Comparison of ENCODE assay signal across 29 cellular contexts in genomic region chr6:2229742-2230141, GRCh38.
"Had no signal": no experiment of that assay in that cellular context is flagged by ENCODE, and none has a peak within 500 bp of the region (broad histone marks: within the 10 kb centered on the region; RNA-seq: fewer than 3 reads in every experiment).

No MANE protein-coding gene starts in this region.

- H3K4me3 Mint-ChIP-seq: activated CD4-positive, alpha-beta memory T cell treated with anti-CD3 and anti-CD28 coated beads for 36 hours; activated CD4-positive, alpha-beta T cell treated with anti-CD3 and anti-CD28 coated beads, Interleukin-2, amount 10 ng/mL, durations not matched to agents 24 days and 14 days; activated naive CD8-positive, alpha-beta T cell treated with anti-CD3 and anti-CD28 coated beads, Interleukin-2, amount 50 U/mL, for 24 hours; activated T-helper 1 cell treated with anti-CD3 and anti-CD28 coated beads, Interleukin-12 subunit alpha, Interleukin-12 subunit beta, Interleukin-2, Interleukin-4 antibody, amounts not matched to agents 30 ng/mL and 10 ng/mL and 1 ng/mL, durations not matched to agents 14 hours and 24 hours and 36 hours; dendritic cell treated with granulocyte-macrophage colony-stimulating factor and Interleukin-4, amounts not matched to agents 40 ng/mL and 50 ng/mL, for 4 days; naive thymus-derived CD4-positive, alpha-beta T cell; T-helper 1 cell treated with Interleukin-12 subunit alpha and Interleukin-12 subunit beta and Interleukin-4 antibody, amounts not matched to agents 30 μg/mL and 1 μg/mL, for 36 hours had no signal

- H3K4me3 ChIP-seq: esophagus squamous epithelium, heart right ventricle, pancreas, psoas muscle, smooth muscle cell, suprapubic skin, tibial artery had no signal

- H3K9me3 ChIP-seq: esophagus squamous epithelium, heart right ventricle, pancreas, psoas muscle, suprapubic skin, tibial artery had no signal

- H3K27ac Mint-ChIP-seq: activated CD4-positive, alpha-beta memory T cell treated with anti-CD3 and anti-CD28 coated beads for 36 hours; activated CD4-positive, alpha-beta T cell treated with anti-CD3 and anti-CD28 coated beads, Interleukin-2, amount 10 ng/mL, durations not matched to agents 24 days and 14 days; activated naive CD8-positive, alpha-beta T cell treated with anti-CD3 and anti-CD28 coated beads, Interleukin-2, amount 50 U/mL, for 24 hours; activated T-helper 1 cell treated with anti-CD3 and anti-CD28 coated beads, Interleukin-12 subunit alpha, Interleukin-12 subunit beta, Interleukin-2, Interleukin-4 antibody, amounts not matched to agents 30 ng/mL and 10 ng/mL and 1 ng/mL, durations not matched to agents 14 hours and 24 hours and 36 hours; dendritic cell treated with granulocyte-macrophage colony-stimulating factor and Interleukin-4, amounts not matched to agents 40 ng/mL and 50 ng/mL, for 4 days; naive thymus-derived CD4-positive, alpha-beta T cell; T-helper 1 cell treated with Interleukin-12 subunit alpha and Interleukin-12 subunit beta and Interleukin-4 antibody, amounts not matched to agents 30 μg/mL and 1 μg/mL, for 36 hours had no signal

- H3K27me3 Mint-ChIP-seq: activated CD4-positive, alpha-beta memory T cell treated with anti-CD3 and anti-CD28 coated beads for 36 hours; activated CD4-positive, alpha-beta T cell treated with anti-CD3 and anti-CD28 coated beads, Interleukin-2, amount 10 ng/mL, durations not matched to agents 24 days and 14 days; activated naive CD8-positive, alpha-beta T cell treated with anti-CD3 and anti-CD28 coated beads, Interleukin-2, amount 50 U/mL, for 24 hours; dendritic cell treated with granulocyte-macrophage colony-stimulating factor and Interleukin-4, amounts not matched to agents 40 ng/mL and 50 ng/mL, for 4 days; naive thymus-derived CD4-positive, alpha-beta T cell had no signal

- H3K9me3 Mint-ChIP-seq: activated CD4-positive, alpha-beta memory T cell treated with anti-CD3 and anti-CD28 coated beads for 36 hours; activated CD4-positive, alpha-beta T cell treated with anti-CD3 and anti-CD28 coated beads, Interleukin-2, amount 10 ng/mL, durations not matched to agents 24 days and 14 days; activated naive CD8-positive, alpha-beta T cell treated with anti-CD3 and anti-CD28 coated beads, Interleukin-2, amount 50 U/mL, for 24 hours; activated T-helper 1 cell treated with anti-CD3 and anti-CD28 coated beads, Interleukin-12 subunit alpha, Interleukin-12 subunit beta, Interleukin-2, Interleukin-4 antibody, amounts not matched to agents 30 ng/mL and 10 ng/mL and 1 ng/mL, durations not matched to agents 14 hours and 24 hours and 36 hours; dendritic cell treated with granulocyte-macrophage colony-stimulating factor and Interleukin-4, amounts not matched to agents 40 ng/mL and 50 ng/mL, for 4 days; naive thymus-derived CD4-positive, alpha-beta T cell; T-helper 1 cell treated with Interleukin-12 subunit alpha and Interleukin-12 subunit beta and Interleukin-4 antibody, amounts not matched to agents 30 μg/mL and 1 μg/mL, for 36 hours had no signal

- H3K27ac ChIP-seq: esophagus squamous epithelium, heart right ventricle, pancreas, psoas muscle, suprapubic skin, WERI-Rb-1 had no signal

- H3K36me3 ChIP-seq: esophagus squamous epithelium, heart right ventricle, pancreas, suprapubic skin, tibial artery, WERI-Rb-1 had no signal

- ATAC-seq: activated naive CD8-positive, alpha-beta T cell treated with anti-CD3 and anti-CD28 coated beads, Interleukin-2, amount 50 U/mL, for 24 hours; heart right ventricle; left cardiac atrium; naive thymus-derived CD4-positive, alpha-beta T cell; pancreas; psoas muscle had no signal

- H3K27me3 ChIP-seq: heart right ventricle, pancreas, suprapubic skin, tibial artery had no signal

- DNase-seq: activated CD4-positive, alpha-beta memory T cell treated with anti-CD3 and anti-CD28 coated beads for 36 hours; activated CD4-positive, alpha-beta T cell treated with anti-CD3 and anti-CD28 coated beads, Interleukin-2, amount 10 ng/mL, durations not matched to agents 24 days and 14 days; activated CD4-positive, CD25-positive, alpha-beta regulatory T cell treated with anti-CD3 and anti-CD28 coated beads, Interleukin-2, amount 50 U/mL, for 72 hours; activated CD8-positive, alpha-beta memory T cell treated with anti-CD3 and anti-CD28 coated beads, Interleukin-2, amount 50 U/mL, for 4 hours; activated gamma-delta T cell treated with Interleukin-2 at 50 U/mL for 16 hours; activated naive CD4-positive, alpha-beta T cell treated with anti-CD3 and anti-CD28 coated beads, Interleukin-2, amount 50 U/mL, for 16 hours; activated naive CD8-positive, alpha-beta T cell treated with anti-CD3 and anti-CD28 coated beads, Interleukin-2, amount 50 U/mL, for 24 hours; activated T-cell treated with anti-CD3 and anti-CD28 coated beads, Interleukin-2, amount 50 U/mL, for 1 hour; amygdala; central memory CD4-positive, alpha-beta T cell; esophagus squamous epithelium; foreskin melanocyte; heart right ventricle; left cardiac atrium; mammary epithelial cell; midbrain; naive thymus-derived CD4-positive, alpha-beta T cell; pancreas; psoas muscle; stimulated activated CD4-positive, alpha-beta T cell treated with anti-CD3 and anti-CD28 coated beads, Interleukin-1b, Interleukin-23, amount 100 ng/mL, for 48 hours; stimulated activated naive CD4-positive, alpha-beta T cell; T-helper 9 cell; tibial artery; WERI-Rb-1 had no signal

- H3K4me1 ChIP-seq: psoas muscle, suprapubic skin had no signal
